1 cellular context compared by ENCODE assay signal in genomic region chr13:114017028-114017630, GRCh38.
A peak's percentile ranks its signal among the peaks of the same experiment; 100 is the strongest.
TF ChIP-seq lines count a peak whose summit lies in the region.

No MANE protein-coding gene starts in this region.

TF ChIP-seq in H1, 55 proteins besides CTCF, POLR2A, EP300 and RAD21:
- no peak for TF ChIP-seq MAX (IDR thresholded peaks at IDR 0.05)
- no peak for TF ChIP-seq CBX5 (IDR thresholded peaks at IDR 0.05; ENCODE audit: low read depth, low read length)
- TF ChIP-seq POLR2AphosphoS5 (IDR thresholded peaks at IDR 0.05; ENCODE audit: low read depth, low read length): no peak
- peak; percentile 34; the same call in 1 of the 2 replicates for TF ChIP-seq GABPA (IDR thresholded peaks at IDR 0.05; ENCODE audit: borderline replicate concordance, insufficient read depth, low read length)
- TF ChIP-seq CHD2 (IDR thresholded peaks at IDR 0.05; ENCODE audit: low read length): no peak
- TF ChIP-seq MAFK (IDR thresholded peaks at IDR 0.05; ENCODE audit: low read depth, low read length): no peak
